ENCODE assay signal across 14 cellular contexts in genomic region chr11:15893080-15893492, GRCh38.
DNase-seq lines count a peak whose midpoint lies in the region; ATAC-seq, FAIRE-seq and TF ChIP-seq lines count a peak whose summit lies in the region.
"Had no signal": no experiment of that assay in that cellular context is flagged by ENCODE, and none has a peak within 500 bp of the region (broad histone marks: within the 10 kb centered on the region; RNA-seq: fewer than 3 reads in every experiment).

No MANE protein-coding gene starts in this region.

- H3K4me2 ChIP-seq in mammary epithelial cell (ENCODE audit: insufficient read depth, low read depth, low read length) (no peak overlapping the region), keratinocyte (ENCODE audit: control insufficient read depth, extremely low read depth, insufficient read depth, low read depth, low read length) (no peak overlapping the region)

- 63% methylated on average over 3 of the region's 3 CpGs for WGBS in mammary epithelial cell (ENCODE audit: low coverage, missing lambda C conversion rate)

- TF ChIP-seq CTCF in mammary epithelial cell (conservative IDR thresholded peaks at IDR 0.05 in 1 of 2, IDR thresholded peaks at IDR 0.05 in 1 of 2; ENCODE audit: extremely low read depth in 1 of 2, insufficient read depth in 1 of 2, low read depth in 1 of 2, low read length in 2 of 2) (no peak), breast epithelium (IDR thresholded peaks at IDR 0.05) (no peak), keratinocyte (optimal IDR thresholded peaks at IDR 0.05 in 1 of 3, IDR thresholded peaks at IDR 0.05 in 1 of 3, conservative IDR thresholded peaks at IDR 0.05 in 1 of 3; ENCODE audit: extremely low read depth in 1 of 3, insufficient read depth in 2 of 3, low read length in 3 of 3) (no peak), upper lobe of right lung (IDR thresholded peaks at IDR 0.05) (no peak)

- in situ Hi-C loops in mammary epithelial cell (cut with MboI; ENCODE audit: low sequenced_read_pairs in 2 of 2), result no loop called here

- H3K9me1 ChIP-seq in keratinocyte (ENCODE audit: control insufficient read depth, extremely low read depth, insufficient read depth, low read length), result no peaks in the 10 kb centered on the region

- peak; percentile 78 for ATAC-seq in upper lobe of right lung
- ATAC-seq in HG03280 (IDR thresholded peaks at IDR 0.05; ENCODE audit: unreplicated experiment), result no peak

- FAIRE-seq in keratinocyte (lab: Jason Lieb, UNC), result peak; percentile 91
- FAIRE-seq: RCC 7860 had no signal

- H3K9ac ChIP-seq in mammary epithelial cell (ENCODE audit: insufficient read depth, low read length), result no peak overlapping the region
- H3K9ac ChIP-seq in adipocyte (ENCODE audit: low read length), result no peak overlapping the region
- no peak overlapping the region for H3K9ac ChIP-seq in keratinocyte (ENCODE audit: control insufficient read depth, extremely low read depth, insufficient read depth, low read length)

- no peaks in the 10 kb centered on the region for H3K79me2 ChIP-seq in mammary epithelial cell (ENCODE audit: insufficient read depth, low read length)
- no peaks in the 10 kb centered on the region for H3K79me2 ChIP-seq in keratinocyte (ENCODE audit: control insufficient read depth, insufficient read depth, low read length)

- H2AFZ ChIP-seq in mammary epithelial cell (ENCODE audit: low read depth, low read length), result peak overlapping the region; percentile 50
- H2AFZ ChIP-seq in keratinocyte (ENCODE audit: control insufficient read depth, low read length), result peak overlapping the region; percentile 75

- H3K36me3 ChIP-seq in mammary epithelial cell (ENCODE audit: insufficient read depth, low read length) (no peaks in the 10 kb centered on the region), breast epithelium (no peaks in the 10 kb centered on the region), adipocyte (ENCODE audit: control insufficient read depth, insufficient read depth, low read length, severe bottlenecking) (no peaks in the 10 kb centered on the region), keratinocyte (ENCODE audit: control insufficient read depth in 2 of 2, extremely low read depth in 1 of 2, insufficient read depth in 2 of 2, low read length in 2 of 2) (no peaks in the 10 kb centered on the region), upper lobe of right lung (no peaks in the 10 kb centered on the region)
- H3K36me3 ChIP-seq: HAP-1 had no signal

- no peaks in the 10 kb centered on the region for H4K20me1 ChIP-seq in mammary epithelial cell (ENCODE audit: insufficient read depth, low read length)
- H4K20me1 ChIP-seq in keratinocyte (ENCODE audit: control insufficient read depth, extremely low read depth, insufficient read depth, low read length), result no peaks in the 10 kb centered on the region

- intact Hi-C loops in mammary epithelial cell (cut with micrococcal nuclease), result no loop called here
- intact Hi-C loops in breast epithelium (cut with DNase I; ENCODE audit: low total_unique reads), result no loop called here
- intact Hi-C loops in upper lobe of right lung (cut with DNase I), result no loop called here

- CTCF ChIA-PET in mammary epithelial cell (lab: Charles Lee; ENCODE audit: low non-redundant PET), result no interaction called here

- DNase-seq in mammary epithelial cell (peak; percentile 6), breast epithelium (ENCODE audit: low spot score in 2 of 2) (no peak), adipocyte (ENCODE audit: low read depth) (peak; percentile 56), keratinocyte (ENCODE audit: low read depth, low spot score) (no peak), upper lobe of right lung (no peak), NCI-H748 (lab: John Stamatoyannopoulos, UW; ENCODE audit: unreplicated experiment) (no peak), NCI-H2081 (lab: John Stamatoyannopoulos, UW) (no peak)
- DNase-seq: activated gamma-delta T cell treated with Interleukin-2 at 50 U/mL for 16 hours; dorsolateral prefrontal cortex; natural killer cell; stimulated activated CD4-positive, alpha-beta T cell treated with anti-CD3 and anti-CD28 coated beads, Interleukin-4, amount 100 ng/mL, for 24 hours had no signal

- dilution Hi-C loops in mammary epithelial cell (cut with HindIII; ENCODE audit: low sequenced_read_pairs), result no loop called here
- dilution Hi-C loops in keratinocyte (cut with MboI; ENCODE audit: extremely low pct_ligation_motif_present, low sequenced_read_pairs), result no loop called here

- H3K27me3 ChIP-seq in mammary epithelial cell (ENCODE audit: insufficient read depth, low read length) (no peaks in the 10 kb centered on the region), breast epithelium (no peaks in the 10 kb centered on the region), adipocyte (replicated peaks; ENCODE audit: control insufficient read depth, insufficient read depth, low read length) (peaks cover 52% of the 10 kb centered on the region), keratinocyte (ENCODE audit: control insufficient read depth, extremely low read depth, insufficient read depth, low read length) (no peaks in the 10 kb centered on the region), upper lobe of right lung (no peaks in the 10 kb centered on the region)

- no TSS peak for BruUV-seq in mammary epithelial cell (replicated peaks; lab: Mats Ljungman, UMichigan)

- no peaks in the 10 kb centered on the region for H3K9me3 ChIP-seq in mammary epithelial cell (replicated peaks; ENCODE audit: insufficient read depth, low read length)
- no peaks in the 10 kb centered on the region for H3K9me3 ChIP-seq in breast epithelium
- no peaks in the 10 kb centered on the region for H3K9me3 ChIP-seq in adipocyte (ENCODE audit: control insufficient read depth, low read length)
- H3K9me3 ChIP-seq in keratinocyte (ENCODE audit: control insufficient read depth, low read depth, low read length), result no peaks in the 10 kb centered on the region
- H3K9me3 ChIP-seq in upper lobe of right lung, result no peaks in the 10 kb centered on the region
- H3K9me3 ChIP-seq: HAP-1 had no signal

- no peak overlapping the region for H3K4me3 ChIP-seq in mammary epithelial cell (replicated peaks in 1 of 3; ENCODE audit: insufficient read depth in 1 of 3, low read depth in 2 of 3, low read length in 3 of 3)
- H3K4me3 ChIP-seq in breast epithelium, result no peak overlapping the region
- H3K4me3 ChIP-seq in adipocyte (ENCODE audit: low read length), result no peak overlapping the region
- H3K4me3 ChIP-seq in keratinocyte (ENCODE audit: control insufficient read depth in 2 of 3, extremely low read depth in 1 of 3, insufficient read depth in 2 of 3, low read depth in 1 of 3, low read length in 3 of 3), result no peak overlapping the region
- no peak overlapping the region for H3K4me3 ChIP-seq in upper lobe of right lung
- H3K4me3 ChIP-seq: dorsolateral prefrontal cortex, HAP-1 had no signal

- H3K27ac ChIP-seq in mammary epithelial cell (ENCODE audit: insufficient read depth, low read depth, low read length) (no peak overlapping the region), breast epithelium (no peak overlapping the region), keratinocyte (ENCODE audit: control insufficient read depth, insufficient read depth, low read length) (no peak overlapping the region), upper lobe of right lung (no peak overlapping the region)
- H3K27ac ChIP-seq: dorsolateral prefrontal cortex had no signal

- TF ChIP-seq POLR2A in breast epithelium (IDR thresholded peaks at IDR 0.05), result no peak

- peaks cover 11% of the 10 kb centered on the region for H3K4me1 ChIP-seq in mammary epithelial cell (ENCODE audit: insufficient read depth, low read length)
- H3K4me1 ChIP-seq in breast epithelium, result no peaks in the 10 kb centered on the region
- H3K4me1 ChIP-seq in adipocyte (ENCODE audit: control insufficient read depth, insufficient read depth, low read length), result peaks cover 6% of the 10 kb centered on the region
- no peaks in the 10 kb centered on the region for H3K4me1 ChIP-seq in keratinocyte (ENCODE audit: control insufficient read depth, extremely low read depth, insufficient read depth, low read length)
- peaks cover 13% of the 10 kb centered on the region for H3K4me1 ChIP-seq in upper lobe of right lung
- H3K4me1 ChIP-seq: HAP-1 had no signal

Comparison
In these comparisons a context has a peak if more than half of its experiments do, and no peak if none do; other contexts are left out.
1. DNase-seq: peak in mammary epithelial cell (single experiment) and adipocyte (single experiment); none in breast epithelium (0 of 2), keratinocyte (single experiment), upper lobe of right lung (single experiment), NCI-H748 (single experiment) and NCI-H2081 (0 of 2).